ENCODE assay signal across 11 cellular contexts in the genomic region with DNA sequence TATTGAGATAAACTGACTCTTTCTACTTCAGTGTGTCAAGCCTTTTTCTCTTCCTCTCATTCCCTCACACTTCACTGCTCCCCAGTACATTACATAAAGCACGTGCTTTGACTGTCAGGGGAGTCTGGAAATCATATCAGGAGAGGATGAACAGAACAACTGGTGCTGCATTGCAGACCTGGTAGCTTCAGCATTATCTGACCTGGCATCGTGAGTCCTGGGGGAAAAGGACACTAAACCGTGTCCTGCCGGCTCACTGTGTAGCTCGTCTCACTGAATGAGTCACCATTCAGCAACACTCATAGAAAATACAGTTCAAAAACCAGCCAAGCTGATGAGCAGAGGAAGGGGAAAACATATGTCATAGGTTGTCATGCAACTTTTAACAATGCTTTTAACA.
DNase-seq lines count a peak whose midpoint lies in the region; ATAC-seq and TF ChIP-seq lines count a peak whose summit lies in the region.
"Had no signal": no experiment of that assay in that cellular context is flagged by ENCODE, and none has a peak within 500 bp of the region (broad histone marks: within the 10 kb centered on the region; RNA-seq: fewer than 3 reads in every experiment).

No MANE protein-coding gene starts in this region.

- in situ Hi-C loops in Caki2 (cut with HindIII; ENCODE audit: low pct_unique_long_range_greater_than_20kb, low sequenced_read_pairs) = no loop called here

- H3K36me3 Mint-ChIP-seq in natural killer cell treated with Interleukin-12 subunit alpha and Interleukin-12 subunit beta and Interleukin-15 and Interleukin-18, amount 100 ng/mL, for 72 hours = no peaks in the 10 kb centered on the region

- no peaks in the 10 kb centered on the region for H3K27me3 ChIP-seq in prostate gland (replicated peaks; ENCODE audit: insufficient read depth)

- H3K4me1 Mint-ChIP-seq in natural killer cell treated with Interleukin-12 subunit alpha and Interleukin-12 subunit beta and Interleukin-15 and Interleukin-18, amount 100 ng/mL, for 72 hours (ENCODE audit: low read depth in 2 of 2) = no peaks in the 10 kb centered on the region

- H3K4me3 Mint-ChIP-seq in natural killer cell treated with Interleukin-12 subunit alpha and Interleukin-12 subunit beta and Interleukin-15 and Interleukin-18, amount 100 ng/mL, for 72 hours = no peak overlapping the region

- H3K4me1 ChIP-seq in prostate gland (replicated peaks) = no peaks in the 10 kb centered on the region

- no peaks in the 10 kb centered on the region for H3K36me3 ChIP-seq in prostate gland

- peak; percentile 64 for ATAC-seq in HG02973 (IDR thresholded peaks at IDR 0.05; ENCODE audit: unreplicated experiment)
- no peak for ATAC-seq in natural killer cell treated with Interleukin-12 subunit alpha and Interleukin-12 subunit beta and Interleukin-15 and Interleukin-18, amount 100 ng/mL, for 72 hours
- ATAC-seq in GM18505 (IDR thresholded peaks at IDR 0.05; ENCODE audit: unreplicated experiment) = no peak
- ATAC-seq: mucosa of descending colon had no signal

- H3K27me3 Mint-ChIP-seq in natural killer cell treated with Interleukin-12 subunit alpha and Interleukin-12 subunit beta and Interleukin-15 and Interleukin-18, amount 100 ng/mL, for 72 hours = no peaks in the 10 kb centered on the region

- TF ChIP-seq POLR2A in GM18505 (IDR thresholded peaks at IDR 0.05; ENCODE audit: borderline replicate concordance, extremely low read depth, insufficient read depth, insufficient read length) (no peak), prostate gland (IDR thresholded peaks at IDR 0.05) (no peak)

- no peak overlapping the region for H3K27ac ChIP-seq in prostate gland

- TF ChIP-seq CTCF in prostate gland (IDR thresholded peaks at IDR 0.05) = no peak

- H3K9me3 Mint-ChIP-seq in natural killer cell treated with Interleukin-12 subunit alpha and Interleukin-12 subunit beta and Interleukin-15 and Interleukin-18, amount 100 ng/mL, for 72 hours = no peaks in the 10 kb centered on the region

- DNase-seq in Caki2 (ENCODE audit: low read depth) (peak; percentile 69), SK-N-DZ (ENCODE audit: low spot score) (peak; percentile 96), hepatic stellate cell (ENCODE audit: low spot score) (peak; percentile 21), prostate gland (ENCODE audit: low spot score) (no peak)
- DNase-seq in natural killer cell treated with Interleukin-12 subunit alpha and Interleukin-12 subunit beta and Interleukin-15 and Interleukin-18, amount 100 ng/mL, for 72 hours (ENCODE audit: low spot score) = no peak
- no peak for DNase-seq in central memory CD4-positive, alpha-beta T cell
- DNase-seq: activated CD8-positive, alpha-beta memory T cell treated with anti-CD3 and anti-CD28 coated beads, Interleukin-2, amount 50 U/mL, for 48 hours; mucosa of descending colon; stimulated activated CD4-positive, alpha-beta T cell treated with anti-CD3 and anti-CD28 coated beads, Interleukin-2, amount 100 ng/mL, for 48 hours had no signal

- intact Hi-C loops in prostate gland (cut with DNase I) = no loop called here

- no peak overlapping the region for H3K4me3 ChIP-seq in prostate gland
- H3K4me3 ChIP-seq: mucosa of descending colon had no signal

- 15% methylated on average over 5 of the region's 5 CpGs for WGBS in prostate gland

- no peak overlapping the region for H3K27ac Mint-ChIP-seq in natural killer cell treated with Interleukin-12 subunit alpha and Interleukin-12 subunit beta and Interleukin-15 and Interleukin-18, amount 100 ng/mL, for 72 hours

- H3K9me3 ChIP-seq in prostate gland = no peaks in the 10 kb centered on the region
- H3K9me3 ChIP-seq: mucosa of descending colon had no signal

Comparison
In these comparisons a context has a peak if more than half of its experiments do, and no peak if none do; other contexts are left out.
1. DNase-seq: peak in Caki2 (single experiment), SK-N-DZ (single experiment) and hepatic stellate cell (single experiment); none in natural killer cell treated with Interleukin-12 subunit alpha and Interleukin-12 subunit beta and Interleukin-15 and Interleukin-18, amount 100 ng/mL, for 72 hours (single experiment), central memory CD4-positive, alpha-beta T cell (single experiment) and prostate gland (single experiment).